1 cellular context compared by ENCODE assay signal in genomic region chr5:95864944-95865504, GRCh38.
TF ChIP-seq lines count a peak whose summit lies in the region.

No MANE protein-coding gene starts in this region.

TF ChIP-seq in HepG2, 621 proteins besides CTCF, POLR2A, EP300 and RAD21 (continued from another document and continues in another):
- TF ChIP-seq ZXDC (CRISPR knock-in tag; IDR thresholded peaks at IDR 0.05): no peak
- TF ChIP-seq TAF1 (CRISPR knock-in tag; IDR thresholded peaks at IDR 0.05): peak; percentile 21; the same call in 1 of the 2 replicates
- TF ChIP-seq ZNF230 (CRISPR knock-in tag; IDR thresholded peaks at IDR 0.05): no peak; the same call in 1 of the 2 replicates
- TF ChIP-seq ZNF414 (CRISPR knock-in tag; IDR thresholded peaks at IDR 0.05): peak; percentile 74; the same call in 1 of the 2 replicates
- TF ChIP-seq ZBED4 (CRISPR knock-in tag; IDR thresholded peaks at IDR 0.05; ENCODE audit: borderline replicate concordance): no peak
- TF ChIP-seq ZBTB7B (CRISPR knock-in tag; IDR thresholded peaks at IDR 0.05): no peak; the same call in 1 of the 2 replicates
- no peak for TF ChIP-seq CC2D1A (CRISPR knock-in tag; IDR thresholded peaks at IDR 0.05)
- peak; percentile 64; the same call in 1 of the 2 replicates for TF ChIP-seq MLX (CRISPR knock-in tag; IDR thresholded peaks at IDR 0.05)
- TF ChIP-seq FOXO1 (CRISPR knock-in tag; IDR thresholded peaks at IDR 0.05): peak; percentile 77
- peak; percentile 91; the same call in 1 of the 2 replicates for TF ChIP-seq FOXP4 (CRISPR knock-in tag; IDR thresholded peaks at IDR 0.05)
- TF ChIP-seq BHLHE40 (IDR thresholded peaks at IDR 0.05; ENCODE audit: low read length): 0 out of 2 replicates have a peak, but pooled peaks have one; percentile 30
- peak; percentile 68; the same call in 1 of the 2 replicates for TF ChIP-seq SPEN (CRISPR knock-in tag; IDR thresholded peaks at IDR 0.05; ENCODE audit: low read depth)
- 0 out of 2 replicates have a peak, but pooled peaks have one; percentile 35 for TF ChIP-seq SMYD3 (CRISPR knock-in tag; IDR thresholded peaks at IDR 0.05)
- TF ChIP-seq ZNF503 (CRISPR knock-in tag; IDR thresholded peaks at IDR 0.05): peak; percentile 85; the same call in 1 of the 2 replicates
- 0 out of 2 replicates have a peak, but pooled peaks have one; percentile 78 for TF ChIP-seq KDM4B (CRISPR knock-in tag; IDR thresholded peaks at IDR 0.05)
- TF ChIP-seq CEBPB (IDR thresholded peaks at IDR 0.05; ENCODE audit: borderline replicate concordance, low read depth, low read length): peak; percentile 94
- no peak for TF ChIP-seq ZFAT (CRISPR knock-in tag; conservative IDR thresholded peaks at IDR 0.05)
- TF ChIP-seq MBD4 (IDR thresholded peaks at IDR 0.05; ENCODE audit: borderline replicate concordance, low read length): no peak
- peak; percentile 83; the same call in 1 of the 2 replicates for TF ChIP-seq ZSCAN9 (CRISPR knock-in tag; IDR thresholded peaks at IDR 0.05; ENCODE audit: borderline replicate concordance)
- TF ChIP-seq TOPORS (CRISPR knock-in tag; IDR thresholded peaks at IDR 0.05): 0 out of 2 replicates have a peak, but pooled peaks have one; percentile 20
- peak; percentile 83 for TF ChIP-seq MIER2 (CRISPR knock-in tag; IDR thresholded peaks at IDR 0.05)
- no peak for TF ChIP-seq ZNF776 (CRISPR knock-in tag; IDR thresholded peaks at IDR 0.05)
- TF ChIP-seq PBX2 (CRISPR knock-in tag; IDR thresholded peaks at IDR 0.05): 0 out of 2 replicates have a peak, but pooled peaks have one; percentile 39
- TF ChIP-seq TCF7 (IDR thresholded peaks at IDR 0.05; ENCODE audit: low read depth): peak; percentile 61; the same call in 1 of the 2 replicates
- TF ChIP-seq ARID4A (CRISPR knock-in tag; IDR thresholded peaks at IDR 0.05; ENCODE audit: borderline replicate concordance): peak; percentile 67; the same call in 1 of the 2 replicates
- TF ChIP-seq TFDP2 (CRISPR knock-in tag; IDR thresholded peaks at IDR 0.05): no peak; the same call in 1 of the 2 replicates
- 0 out of 2 replicates have a peak, but pooled peaks have one; percentile 17 for TF ChIP-seq ZBTB4 (CRISPR knock-in tag; IDR thresholded peaks at IDR 0.05; ENCODE audit: borderline replicate concordance)
- peak; percentile 72; the same call in 1 of the 2 replicates for TF ChIP-seq ZNF430 (CRISPR knock-in tag; IDR thresholded peaks at IDR 0.05)
- no peak for TF ChIP-seq ZNF792 (CRISPR knock-in tag; IDR thresholded peaks at IDR 0.05)
- TF ChIP-seq ZNF781 (CRISPR knock-in tag; IDR thresholded peaks at IDR 0.05; ENCODE audit: borderline replicate concordance, not compliant biosample characterization): no peak
- no peak; the same call in 1 of the 2 replicates for TF ChIP-seq ZC3H4 (CRISPR knock-in tag; IDR thresholded peaks at IDR 0.05; ENCODE audit: borderline replicate concordance)
- TF ChIP-seq MAF1 (CRISPR knock-in tag; IDR thresholded peaks at IDR 0.05; ENCODE audit: borderline replicate concordance): no peak
- TF ChIP-seq ZBTB21 (CRISPR knock-in tag; IDR thresholded peaks at IDR 0.05): no peak
